1 cellular context compared by ENCODE assay signal in genomic region chr17:41786227-41787020, GRCh38.
A peak's percentile ranks its signal among the peaks of the same experiment; 100 is the strongest.
TF ChIP-seq lines count a peak whose summit lies in the region.

Gene JUP, minus strand, starts transcription at chr17:41786711. Its CDS starts 14,857 bp downstream, at chr17:41771854.

TF ChIP-seq in K562, 482 proteins besides CTCF, POLR2A, EP300 and RAD21 (continued from another document and continues in another):
- TF ChIP-seq ZNF318 (IDR thresholded peaks at IDR 0.05; ENCODE audit: borderline replicate concordance in 1 of 2, low read depth in 1 of 2) (no peak), GABPA (tag; conservative IDR thresholded peaks at IDR 0.05; ENCODE audit: low read depth) (no peak), PCBP1 (IDR thresholded peaks at IDR 0.05; ENCODE audit: low read depth, low read length, poor library complexity, severe bottlenecking) (no peak), CEBPZ (IDR thresholded peaks at IDR 0.05; ENCODE audit: borderline replicate concordance, low read depth, low read length) (peak; percentile 98), ZBTB2 (IDR thresholded peaks at IDR 0.05) (no peak), GATAD2B (IDR thresholded peaks at IDR 0.05; ENCODE audit: borderline replicate concordance) (peak; percentile 93), NKRF (IDR thresholded peaks at IDR 0.05; ENCODE audit: borderline replicate concordance) (no peak), TAL1 (IDR thresholded peaks at IDR 0.05) (no peak), TCF3 (CRISPR knock-in tag; IDR thresholded peaks at IDR 0.05) (no peak), TCF7L2 (IDR thresholded peaks at IDR 0.05; ENCODE audit: low read depth, low read length) (no peak), SMAD2 (IDR thresholded peaks at IDR 0.05; ENCODE audit: low read depth, low read length) (no peak), ZNF124 (CRISPR knock-in tag; IDR thresholded peaks at IDR 0.05) (no peak), ZNF445 (CRISPR knock-in tag; IDR thresholded peaks at IDR 0.05; ENCODE audit: low read depth) (no peak), GATAD2A (IDR thresholded peaks at IDR 0.05) (peak; percentile 73; the same call in 1 of the 2 replicates), PTRF (tag; IDR thresholded peaks at IDR 0.05) (no peak), HMBOX1 (IDR thresholded peaks at IDR 0.05) (no peak), MAZ (CRISPR knock-in tag; conservative IDR thresholded peaks at IDR 0.05 in 1 of 2, IDR thresholded peaks at IDR 0.05 in 1 of 2) (peak in 1 of 2 experiments; percentile 69; a peak in 2 of 4 replicates), SMC3 (conservative IDR thresholded peaks at IDR 0.05; ENCODE audit: insufficient read depth, low read depth, low read length) (peak; percentile 2; the same call in 1 of the 2 replicates), RERE (CRISPR knock-in tag; IDR thresholded peaks at IDR 0.05; ENCODE audit: borderline replicate concordance) (no peak), ZNF224 (CRISPR knock-in tag; IDR thresholded peaks at IDR 0.05) (no peak), FUS (optimal IDR thresholded peaks at IDR 0.05; ENCODE audit: low read depth, low read length) (peak; percentile 49), U2AF2 (optimal IDR thresholded peaks at IDR 0.05; ENCODE audit: low read depth, low read length) (no peak), TEAD1 (CRISPR knock-in tag; IDR thresholded peaks at IDR 0.05) (peak in 1 of 2 experiments; percentile 27; a peak in 1 of 4 replicates), RBM14 (IDR thresholded peaks at IDR 0.05; ENCODE audit: borderline replicate concordance, insufficient read depth, low read depth, low read length) (0 out of 2 replicates have a peak, but pooled peaks have one; percentile 44), HDAC2 (IDR thresholded peaks at IDR 0.05) (no peak), FOXA1 (IDR thresholded peaks at IDR 0.05; ENCODE audit: borderline replicate concordance) (no peak), RB1 (IDR thresholded peaks at IDR 0.05; ENCODE audit: low read depth) (peak; percentile 92), POLR2H (tag; IDR thresholded peaks at IDR 0.05; ENCODE audit: low read depth) (peak; percentile 85), HINFP (tag; conservative IDR thresholded peaks at IDR 0.05; ENCODE audit: low read depth) (peak; percentile 84; the same call in 1 of the 2 replicates), TGIF2 (CRISPR knock-in tag; IDR thresholded peaks at IDR 0.05) (peak; percentile 51; the same call in 1 of the 2 replicates), CSDE1 (IDR thresholded peaks at IDR 0.05) (no peak)
